ENCODE assay signal across 26 cellular contexts in the genomic region with DNA sequence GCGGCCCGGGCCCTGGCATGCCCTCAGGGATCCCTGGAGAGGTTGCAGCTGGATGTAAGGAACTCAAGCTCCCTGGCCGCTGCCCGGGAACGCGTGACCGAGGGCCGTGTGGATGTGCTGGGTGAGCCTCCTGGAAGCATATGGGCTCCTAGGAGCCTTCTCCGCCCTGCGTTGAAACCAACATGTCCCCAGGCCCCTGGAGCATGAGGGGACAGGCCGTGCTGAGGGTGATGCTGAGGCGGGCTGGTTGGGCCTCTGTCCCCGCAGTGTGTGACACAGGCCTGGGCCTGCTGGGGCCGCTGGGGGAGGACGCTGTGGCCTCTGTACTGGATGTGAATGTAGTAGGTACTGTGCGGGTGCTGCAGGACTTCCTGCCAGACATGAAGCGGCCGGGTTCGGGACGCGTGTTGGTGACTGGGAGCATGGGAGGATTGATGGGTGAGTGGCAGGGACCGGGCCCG. TPM values are rescaled to one million over a fixed set of nuclear protein-coding genes. Genes with fewer than 3 reads are reported as not detected.
A peak's percentile ranks its signal among the peaks of the same experiment; 100 is the strongest.
DNase-seq lines count a peak whose midpoint lies in the region; ATAC-seq, FAIRE-seq and TF ChIP-seq lines count a peak whose summit lies in the region.
"Had no signal": no experiment of that assay in that cellular context is flagged by ENCODE, and none has a peak within 500 bp of the region (broad histone marks: within the 10 kb centered on the region; RNA-seq: fewer than 3 reads in every experiment).

No MANE protein-coding gene starts in this region.

- H3K9me3 Mint-ChIP-seq in activated naive CD8-positive, alpha-beta T cell treated with anti-CD3 and anti-CD28 coated beads, Interleukin-2, amount 10 ng/mL, durations not matched to agents 7 days and 5 days, result no peaks in the 10 kb centered on the region
- no peaks in the 10 kb centered on the region for H3K9me3 Mint-ChIP-seq in activated naive CD8-positive, alpha-beta T cell treated with anti-CD3 and anti-CD28 coated beads for 36 hours
- H3K9me3 Mint-ChIP-seq in WTC11, result no peaks in the 10 kb centered on the region
- H3K9me3 Mint-ChIP-seq in stimulated activated memory B cell treated with anti-CD40 and anti-IgM and Interleukin-4, amounts not matched to agents 10 μg/mL and 1 μg/mL and 100 μg/mL, for 72 hours, result no peaks in the 10 kb centered on the region
- H3K9me3 Mint-ChIP-seq: activated T-helper 1 cell treated with anti-CD3 and anti-CD28 coated beads, Interleukin-12 subunit alpha, Interleukin-12 subunit beta, Interleukin-2, Interleukin-4 antibody, amounts not matched to agents 30 ng/mL and 10 ng/mL and 1 ng/mL, durations not matched to agents 14 hours and 24 hours and 36 hours; HFFc6 had no signal

- H3K4me1 ChIP-seq in right cardiac atrium (ENCODE audit: control insufficient read depth, insufficient read depth, low read length), result no peaks in the 10 kb centered on the region
- H3K4me1 ChIP-seq: ascending aorta, parathyroid adenoma had no signal

- H3K27me3 ChIP-seq in right cardiac atrium (ENCODE audit: control insufficient read depth, insufficient read depth), result no peaks in the 10 kb centered on the region
- H3K27me3 ChIP-seq: ascending aorta had no signal

- peak overlapping the region; percentile 32 for H3K4me3 Mint-ChIP-seq in activated naive CD8-positive, alpha-beta T cell treated with anti-CD3 and anti-CD28 coated beads, Interleukin-2, amount 10 ng/mL, durations not matched to agents 7 days and 5 days
- no peak overlapping the region for H3K4me3 Mint-ChIP-seq in activated naive CD8-positive, alpha-beta T cell treated with anti-CD3 and anti-CD28 coated beads for 36 hours
- 0 out of 2 replicates have a peak overlapping the region, but pooled peaks have one; percentile 16 for H3K4me3 Mint-ChIP-seq in WTC11
- peak overlapping the region; percentile 33 for H3K4me3 Mint-ChIP-seq in stimulated activated memory B cell treated with anti-CD40 and anti-IgM and Interleukin-4, amounts not matched to agents 10 μg/mL and 1 μg/mL and 100 μg/mL, for 72 hours
- H3K4me3 Mint-ChIP-seq: activated CD8-positive, alpha-beta memory T cell treated with anti-CD3 and anti-CD28 coated beads, Interleukin-2, amount 10 ng/mL, durations not matched to agents 7 days and 5 days; activated T-helper 1 cell treated with anti-CD3 and anti-CD28 coated beads, Interleukin-12 subunit alpha, Interleukin-12 subunit beta, Interleukin-2, Interleukin-4 antibody, amounts not matched to agents 30 ng/mL and 10 ng/mL and 1 ng/mL, durations not matched to agents 14 hours and 24 hours and 36 hours; HFFc6 had no signal

- no peak for FAIRE-seq in GM19239 (lab: Jason Lieb, UNC)
- FAIRE-seq: frontal cortex, keratinocyte, urothelium cell line had no signal

- peaks cover 7% of the 10 kb centered on the region for H3K36me3 Mint-ChIP-seq in activated naive CD8-positive, alpha-beta T cell treated with anti-CD3 and anti-CD28 coated beads, Interleukin-2, amount 10 ng/mL, durations not matched to agents 7 days and 5 days
- H3K36me3 Mint-ChIP-seq in activated naive CD8-positive, alpha-beta T cell treated with anti-CD3 and anti-CD28 coated beads for 36 hours, result peaks cover 5% of the 10 kb centered on the region
- H3K36me3 Mint-ChIP-seq in WTC11, result no peaks in the 10 kb centered on the region; the same call in 1 of the 2 replicates
- peaks cover 9% of the 10 kb centered on the region for H3K36me3 Mint-ChIP-seq in stimulated activated memory B cell treated with anti-CD40 and anti-IgM and Interleukin-4, amounts not matched to agents 10 μg/mL and 1 μg/mL and 100 μg/mL, for 72 hours
- H3K36me3 Mint-ChIP-seq: activated CD8-positive, alpha-beta memory T cell treated with anti-CD3 and anti-CD28 coated beads, Interleukin-2, amount 10 ng/mL, durations not matched to agents 7 days and 5 days had no signal

- intact Hi-C loops in right cardiac atrium (cut with DNase I), result no loop called here

- DNase-seq in activated naive CD8-positive, alpha-beta T cell treated with anti-CD3 and anti-CD28 coated beads, Interleukin-2, amount 10 ng/mL, durations not matched to agents 7 days and 5 days, result no peak
- no peak for DNase-seq in activated naive CD8-positive, alpha-beta T cell treated with anti-CD3 and anti-CD28 coated beads for 36 hours
- no peak for DNase-seq in WTC11 (ENCODE audit: low spot score)
- peak in 1 of 3 donors; percentile 62 for DNase-seq in right cardiac atrium
- no peak for DNase-seq in GF-D8 (lab: John Stamatoyannopoulos, UW)
- DNase-seq in NK-92 (lab: John Stamatoyannopoulos, UW; ENCODE audit: unreplicated experiment), result no peak
- DNase-seq in GM19239 (ENCODE audit: insufficient read length, low spot score), result no peak
- DNase-seq: ACHN; activated CD4-positive, alpha-beta T cell treated with anti-CD3 and anti-CD28 coated beads for 1 hour; activated CD8-positive, alpha-beta memory T cell treated with anti-CD3 and anti-CD28 coated beads, Interleukin-2, amount 10 ng/mL, durations not matched to agents 7 days and 5 days; activated naive CD4-positive, alpha-beta T cell treated with anti-CD3 and anti-CD28 coated beads, Interleukin-2, amount 50 U/mL, for 16 hours; effector CD4-positive, alpha-beta T cell; HFFc6; NCI-H146; NCI-H2171 treated with DMSO at 0.1 percent for 48 hours; NCI-H526; SW 1271 had no signal

- H3K4me3 ChIP-seq in right cardiac atrium (ENCODE audit: low read length), result no peak overlapping the region
- H3K4me3 ChIP-seq: ascending aorta; BLaER1 treated with 17β-estradiol and CSF1 and Interleukin-3, amounts not matched to agents 10 nM and 100 nM had no signal

- ATAC-seq in activated naive CD8-positive, alpha-beta T cell treated with anti-CD3 and anti-CD28 coated beads, Interleukin-2, amount 10 ng/mL, durations not matched to agents 7 days and 5 days (ENCODE audit: low read depth), result no peak
- ATAC-seq in WTC11, result no peak
- ATAC-seq in right cardiac atrium, result peak; percentile 7 to 8
- ATAC-seq in stimulated activated memory B cell treated with anti-CD40 and anti-IgM and Interleukin-4, amounts not matched to agents 10 μg/mL and 1 μg/mL and 100 μg/mL, for 72 hours, result no peak
- ATAC-seq: activated CD8-positive, alpha-beta memory T cell treated with anti-CD3 and anti-CD28 coated beads, Interleukin-2, amount 10 ng/mL, durations not matched to agents 7 days and 5 days had no signal

- no peaks in the 10 kb centered on the region for H3K27me3 Mint-ChIP-seq in activated naive CD8-positive, alpha-beta T cell treated with anti-CD3 and anti-CD28 coated beads, Interleukin-2, amount 10 ng/mL, durations not matched to agents 7 days and 5 days
- no peaks in the 10 kb centered on the region for H3K27me3 Mint-ChIP-seq in activated naive CD8-positive, alpha-beta T cell treated with anti-CD3 and anti-CD28 coated beads for 36 hours
- peaks cover 2% of the 10 kb centered on the region; the same call in 1 of the 2 replicates for H3K27me3 Mint-ChIP-seq in WTC11 (ENCODE audit: low read depth)
- H3K27me3 Mint-ChIP-seq in stimulated activated memory B cell treated with anti-CD40 and anti-IgM and Interleukin-4, amounts not matched to agents 10 μg/mL and 1 μg/mL and 100 μg/mL, for 72 hours, result no peaks in the 10 kb centered on the region
- H3K27me3 Mint-ChIP-seq: activated CD8-positive, alpha-beta memory T cell treated with anti-CD3 and anti-CD28 coated beads, Interleukin-2, amount 10 ng/mL, durations not matched to agents 7 days and 5 days had no signal

- POLR2A ChIA-PET in activated naive CD8-positive, alpha-beta T cell treated with anti-CD3 and anti-CD28 coated beads, Interleukin-2, amount 10 ng/mL, durations not matched to agents 7 days and 5 days (lab: Charles Lee), result interaction anchor here (1.5 kb wide), 1 partner anchor 132 kb away, joined by 3 read pairs; no protein-coding TSS in a partner anchor
- POLR2A ChIA-PET in WTC11 (lab: Charles Lee), result no interaction called here

- CTCF ChIA-PET in WTC11 (lab: Charles Lee), result interaction anchor here (1.3 to 3.0 kb wide), 9 partner anchors 11 to 277 kb away, joined by 3 to 65 read pairs (median 18); partner anchors contain the start of genes BECN1, NAGLU and PSMC3IP

- no peaks in the 10 kb centered on the region for H3K9me3 ChIP-seq in right cardiac atrium (ENCODE audit: control insufficient read depth, low read length)
- H3K9me3 ChIP-seq: ascending aorta; BLaER1 treated with 17β-estradiol and CSF1 and Interleukin-3, amounts not matched to agents 10 nM and 100 nM had no signal

- no peak for TF ChIP-seq CTCF in WTC11 (IDR thresholded peaks at IDR 0.05)

- no peak overlapping the region for H3K27ac ChIP-seq in right cardiac atrium (ENCODE audit: low read length)
- H3K27ac ChIP-seq: ascending aorta; BLaER1 treated with 17β-estradiol and CSF1 and Interleukin-3, amounts not matched to agents 10 nM and 100 nM; KMS-11; parathyroid adenoma had no signal

- peaks cover 9% of the 10 kb centered on the region for H3K4me1 Mint-ChIP-seq in activated naive CD8-positive, alpha-beta T cell treated with anti-CD3 and anti-CD28 coated beads, Interleukin-2, amount 10 ng/mL, durations not matched to agents 7 days and 5 days
- peaks cover 13% of the 10 kb centered on the region for H3K4me1 Mint-ChIP-seq in activated naive CD8-positive, alpha-beta T cell treated with anti-CD3 and anti-CD28 coated beads for 36 hours
- peaks cover 15% of the 10 kb centered on the region for H3K4me1 Mint-ChIP-seq in WTC11
- peaks cover 30% of the 10 kb centered on the region for H3K4me1 Mint-ChIP-seq in stimulated activated memory B cell treated with anti-CD40 and anti-IgM and Interleukin-4, amounts not matched to agents 10 μg/mL and 1 μg/mL and 100 μg/mL, for 72 hours

- 80% methylated on average over 23 of the region's 23 CpGs for WGBS in right cardiac atrium

- no peak overlapping the region for H3K27ac Mint-ChIP-seq in activated naive CD8-positive, alpha-beta T cell treated with anti-CD3 and anti-CD28 coated beads, Interleukin-2, amount 10 ng/mL, durations not matched to agents 7 days and 5 days
- H3K27ac Mint-ChIP-seq in activated naive CD8-positive, alpha-beta T cell treated with anti-CD3 and anti-CD28 coated beads for 36 hours, result no peak overlapping the region
- H3K27ac Mint-ChIP-seq in WTC11, result no peak overlapping the region
- peak overlapping the region; percentile 63 for H3K27ac Mint-ChIP-seq in stimulated activated memory B cell treated with anti-CD40 and anti-IgM and Interleukin-4, amounts not matched to agents 10 μg/mL and 1 μg/mL and 100 μg/mL, for 72 hours
- H3K27ac Mint-ChIP-seq: activated CD8-positive, alpha-beta memory T cell treated with anti-CD3 and anti-CD28 coated beads, Interleukin-2, amount 10 ng/mL, durations not matched to agents 7 days and 5 days; activated T-helper 1 cell treated with anti-CD3 and anti-CD28 coated beads, Interleukin-12 subunit alpha, Interleukin-12 subunit beta, Interleukin-2, Interleukin-4 antibody, amounts not matched to agents 30 ng/mL and 10 ng/mL and 1 ng/mL, durations not matched to agents 14 hours and 24 hours and 36 hours; HFFc6 had no signal

RNA-seq across cellular contexts. Expression of gene HSD17B1, which starts 5.7 kb away (rescaled TPM):
- total RNA-seq in activated naive CD8-positive, alpha-beta T cell treated with anti-CD3 and anti-CD28 coated beads, Interleukin-2, amount 10 ng/mL, durations not matched to agents 7 days and 5 days, result 1 to 10 TPM; 1.2 TPM
- total RNA-seq in activated naive CD8-positive, alpha-beta T cell treated with anti-CD3 and anti-CD28 coated beads for 36 hours, result under 1 TPM; 0.25 to 0.26 TPM
- 1.5 to 1.6 TPM (median 1.5 TPM) in 3 replicates for total RNA-seq in WTC11 (2021)
- 1 to 10 TPM; 1.2 to 1.6 (median 1.4) TPM for total RNA-seq in right cardiac atrium
- polyA plus RNA-seq in right cardiac atrium, result 2.5 TPM
- total RNA-seq: ascending aorta had no signal

RNA-seq across cellular contexts. Expression of gene NAGLU, which starts 11.0 kb away (rescaled TPM):
- 10 to 100 TPM; 22.9 to 23.9 TPM for total RNA-seq in activated naive CD8-positive, alpha-beta T cell treated with anti-CD3 and anti-CD28 coated beads, Interleukin-2, amount 10 ng/mL, durations not matched to agents 7 days and 5 days
- 10 to 100 TPM; 10.6 to 13.6 TPM for total RNA-seq in activated naive CD8-positive, alpha-beta T cell treated with anti-CD3 and anti-CD28 coated beads for 36 hours
- total RNA-seq in WTC11 (2021) (28.9 to 39.3 TPM (median 30.4 TPM) in 3 replicates), right cardiac atrium (10 to 100 TPM; 11.3 to 18.8 (median 15.0) TPM)
- polyA plus RNA-seq in right cardiac atrium, result 13.7 TPM

RNA-seq across cellular contexts. Expression of gene COASY, which starts 14.9 kb away (rescaled TPM):
- total RNA-seq in activated naive CD8-positive, alpha-beta T cell treated with anti-CD3 and anti-CD28 coated beads, Interleukin-2, amount 10 ng/mL, durations not matched to agents 7 days and 5 days, result 10 to 100 TPM; 83.3 to 98.1 TPM
- total RNA-seq in activated naive CD8-positive, alpha-beta T cell treated with anti-CD3 and anti-CD28 coated beads for 36 hours, result 100 to 1,000 TPM; 111 TPM
- total RNA-seq in WTC11 (2021), result 106 to 131 TPM (median 113 TPM) in 3 replicates
- total RNA-seq in right cardiac atrium, result 10 to 100 TPM; 32.4 to 45.5 (median 40.0) TPM
- 30.2 TPM for polyA plus RNA-seq in right cardiac atrium

RNA-seq across cellular contexts. Expression of gene MLX, which starts 19.9 kb away (rescaled TPM):
- total RNA-seq in activated naive CD8-positive, alpha-beta T cell treated with anti-CD3 and anti-CD28 coated beads, Interleukin-2, amount 10 ng/mL, durations not matched to agents 7 days and 5 days, result 10 to 100 TPM; 62.9 to 64.9 TPM
- 10 to 100 TPM; 57.3 to 57.5 TPM for total RNA-seq in activated naive CD8-positive, alpha-beta T cell treated with anti-CD3 and anti-CD28 coated beads for 36 hours
- total RNA-seq in WTC11 (2021) (26.9 to 34.9 TPM (median 30.1 TPM) in 3 replicates), right cardiac atrium (10 to 100 TPM; 46.9 to 63.8 (median 54.2) TPM)
- polyA plus RNA-seq in right cardiac atrium, result 65.0 TPM

RNA-seq across cellular contexts. Expression of gene PSMC3IP, which starts 30.5 kb away (rescaled TPM):
- 10 to 100 TPM; 15.9 to 16.9 TPM for total RNA-seq in activated naive CD8-positive, alpha-beta T cell treated with anti-CD3 and anti-CD28 coated beads, Interleukin-2, amount 10 ng/mL, durations not matched to agents 7 days and 5 days
- total RNA-seq in activated naive CD8-positive, alpha-beta T cell treated with anti-CD3 and anti-CD28 coated beads for 36 hours, result 10 to 100 TPM; 32.5 to 36.2 TPM
- 20.1 to 23.3 TPM (median 21.6 TPM) in 3 replicates for total RNA-seq in WTC11 (2021)
- 1 to 10 TPM; 1.4 to 3.3 (median 2.5) TPM for total RNA-seq in right cardiac atrium
- 2.2 TPM for polyA plus RNA-seq in right cardiac atrium

Comparison
In these comparisons a context has a peak if more than half of its experiments do, and no peak if none do; other contexts are left out.
1. ATAC-seq: peak in right cardiac atrium (2 of 2); none in activated naive CD8-positive, alpha-beta T cell treated with anti-CD3 and anti-CD28 coated beads, Interleukin-2, amount 10 ng/mL, durations not matched to agents 7 days and 5 days (single experiment), WTC11 (single experiment) and stimulated activated memory B cell treated with anti-CD40 and anti-IgM and Interleukin-4, amounts not matched to agents 10 μg/mL and 1 μg/mL and 100 μg/mL, for 72 hours (single experiment).